11 cellular contexts compared by ENCODE assay signal in genomic region chr20:21515300-21516179, GRCh38. TPM values are rescaled to one million over a fixed set of nuclear protein-coding genes. Genes with fewer than 3 reads are reported as not detected.
A peak's percentile ranks its signal among the peaks of the same experiment; 100 is the strongest.
DNase-seq lines count a peak whose midpoint lies in the region; ATAC-seq lines count a peak whose summit lies in the region.
"Had no signal": no experiment of that assay in that cellular context is flagged by ENCODE, and none has a peak within 500 bp of the region (broad histone marks: within the 10 kb centered on the region; RNA-seq: fewer than 3 reads in every experiment).

No MANE protein-coding gene starts in this region.

- no peak overlapping the region for H3K4me3 ChIP-seq in effector memory CD4-positive, alpha-beta T cell (ENCODE audit: insufficient read depth, low read depth, low read length, poor library complexity, severe bottlenecking)

- H3K27me3 ChIP-seq in effector memory CD4-positive, alpha-beta T cell (replicated peaks; ENCODE audit: control insufficient read depth, insufficient read depth, low read length, poor library complexity, severe bottlenecking) = peaks cover 89% of the 10 kb centered on the region

- H3K27ac Mint-ChIP-seq in activated CD8-positive, alpha-beta memory T cell treated with anti-CD3 and anti-CD28 coated beads, Interleukin-2, amount 10 ng/mL, durations not matched to agents 7 days and 5 days = no peak overlapping the region
- no peak overlapping the region for H3K27ac Mint-ChIP-seq in activated naive CD8-positive, alpha-beta T cell treated with anti-CD3 and anti-CD28 coated beads, Interleukin-2, amount 10 ng/mL, durations not matched to agents 7 days and 5 days
- peak overlapping the region; percentile 93 for H3K27ac Mint-ChIP-seq in stimulated activated naive B cell treated with anti-CD40 and anti-IgM and Interleukin-4, amounts not matched to agents 10 μg/mL and 1 μg/mL and 100 μg/mL, for 72 hours

- no peaks in the 10 kb centered on the region for H3K36me3 ChIP-seq in effector memory CD4-positive, alpha-beta T cell (ENCODE audit: control insufficient read depth, insufficient read depth, low read length)
- H3K36me3 ChIP-seq: neutrophil had no signal

- peak; percentile 31 for DNase-seq in activated CD8-positive, alpha-beta memory T cell treated with anti-CD3 and anti-CD28 coated beads, Interleukin-2, amount 10 ng/mL, durations not matched to agents 7 days and 5 days
- no peak for DNase-seq in activated CD8-positive, alpha-beta memory T cell treated with anti-CD3 and anti-CD28 coated beads, Interleukin-2, amount 50 U/mL, for 48 hours
- DNase-seq in activated naive CD8-positive, alpha-beta T cell treated with anti-CD3 and anti-CD28 coated beads, Interleukin-2, amount 10 ng/mL, durations not matched to agents 7 days and 5 days = peak; percentile 35
- DNase-seq in iPS-NIHi11 (ENCODE audit: low spot score) = peak; percentile 31
- DNase-seq in stimulated activated naive B cell treated with anti-CD40 and anti-IgM and Interleukin-4, amounts not matched to agents 10 μg/mL and 1 μg/mL and 100 μg/mL, for 72 hours = no peak
- DNase-seq in NCI-H2107 (lab: John Stamatoyannopoulos, UW) = no peak
- no peak for DNase-seq in effector memory CD4-positive, alpha-beta T cell

- CTCF ChIA-PET in activated CD8-positive, alpha-beta memory T cell treated with anti-CD3 and anti-CD28 coated beads, Interleukin-2, amount 10 ng/mL, durations not matched to agents 7 days and 5 days (lab: Charles Lee) = interaction anchor here (1.2 to 1.8 kb wide), 3 partner anchors 8 to 279 kb away, joined by 3 to 4 read pairs (median 4); no protein-coding TSS in a partner anchor

- no peaks in the 10 kb centered on the region for H3K9me3 ChIP-seq in effector memory CD4-positive, alpha-beta T cell (ENCODE audit: control insufficient read depth, low read length)
- H3K9me3 ChIP-seq: neutrophil had no signal

- POLR2A ChIA-PET in activated naive CD8-positive, alpha-beta T cell treated with anti-CD3 and anti-CD28 coated beads, Interleukin-2, amount 10 ng/mL, durations not matched to agents 7 days and 5 days (lab: Charles Lee) = no interaction called here

- H3K36me3 Mint-ChIP-seq in activated CD8-positive, alpha-beta memory T cell treated with anti-CD3 and anti-CD28 coated beads, Interleukin-2, amount 10 ng/mL, durations not matched to agents 7 days and 5 days = peaks cover 3% of the 10 kb centered on the region
- H3K36me3 Mint-ChIP-seq in activated naive CD8-positive, alpha-beta T cell treated with anti-CD3 and anti-CD28 coated beads, Interleukin-2, amount 10 ng/mL, durations not matched to agents 7 days and 5 days = peaks cover 1% of the 10 kb centered on the region
- peaks cover 5% of the 10 kb centered on the region in 2 donors for H3K36me3 Mint-ChIP-seq in stimulated activated naive B cell treated with anti-CD40 and anti-IgM and Interleukin-4, amounts not matched to agents 10 μg/mL and 1 μg/mL and 100 μg/mL, for 72 hours

- H3K4me1 ChIP-seq in effector memory CD4-positive, alpha-beta T cell (ENCODE audit: control insufficient read depth, insufficient read depth, low read length, poor library complexity, severe bottlenecking) = peaks cover 51% of the 10 kb centered on the region

- no peaks in the 10 kb centered on the region for H3K9me3 Mint-ChIP-seq in activated CD8-positive, alpha-beta memory T cell treated with anti-CD3 and anti-CD28 coated beads, Interleukin-2, amount 10 ng/mL, durations not matched to agents 7 days and 5 days (ENCODE audit: low read depth)
- no peaks in the 10 kb centered on the region for H3K9me3 Mint-ChIP-seq in activated naive CD8-positive, alpha-beta T cell treated with anti-CD3 and anti-CD28 coated beads, Interleukin-2, amount 10 ng/mL, durations not matched to agents 7 days and 5 days
- peaks cover 0 to 3% of the 10 kb centered on the region in 2 donors for H3K9me3 Mint-ChIP-seq in stimulated activated naive B cell treated with anti-CD40 and anti-IgM and Interleukin-4, amounts not matched to agents 10 μg/mL and 1 μg/mL and 100 μg/mL, for 72 hours

- H3K4me3 Mint-ChIP-seq in activated CD8-positive, alpha-beta memory T cell treated with anti-CD3 and anti-CD28 coated beads, Interleukin-2, amount 10 ng/mL, durations not matched to agents 7 days and 5 days = no peak overlapping the region
- H3K4me3 Mint-ChIP-seq in activated naive CD8-positive, alpha-beta T cell treated with anti-CD3 and anti-CD28 coated beads, Interleukin-2, amount 10 ng/mL, durations not matched to agents 7 days and 5 days = peak overlapping the region; percentile 22
- peak overlapping the region in 1 of 2 donors; percentile 68 for H3K4me3 Mint-ChIP-seq in stimulated activated naive B cell treated with anti-CD40 and anti-IgM and Interleukin-4, amounts not matched to agents 10 μg/mL and 1 μg/mL and 100 μg/mL, for 72 hours

- no peak overlapping the region for H3K27ac ChIP-seq in effector memory CD4-positive, alpha-beta T cell (ENCODE audit: insufficient read depth, low read length, poor library complexity, severe bottlenecking)
- H3K27ac ChIP-seq: neutrophil, RWPE1 had no signal

- H3K27me3 Mint-ChIP-seq in activated CD8-positive, alpha-beta memory T cell treated with anti-CD3 and anti-CD28 coated beads, Interleukin-2, amount 10 ng/mL, durations not matched to agents 7 days and 5 days = peaks cover 84% of the 10 kb centered on the region
- H3K27me3 Mint-ChIP-seq in activated naive CD8-positive, alpha-beta T cell treated with anti-CD3 and anti-CD28 coated beads, Interleukin-2, amount 10 ng/mL, durations not matched to agents 7 days and 5 days = peaks cover 83% of the 10 kb centered on the region
- peaks cover 77 to 90% of the 10 kb centered on the region in 2 donors for H3K27me3 Mint-ChIP-seq in stimulated activated naive B cell treated with anti-CD40 and anti-IgM and Interleukin-4, amounts not matched to agents 10 μg/mL and 1 μg/mL and 100 μg/mL, for 72 hours

- peaks cover 13% of the 10 kb centered on the region for H3K4me1 Mint-ChIP-seq in activated CD8-positive, alpha-beta memory T cell treated with anti-CD3 and anti-CD28 coated beads, Interleukin-2, amount 10 ng/mL, durations not matched to agents 7 days and 5 days
- peaks cover 13% of the 10 kb centered on the region for H3K4me1 Mint-ChIP-seq in activated naive CD8-positive, alpha-beta T cell treated with anti-CD3 and anti-CD28 coated beads, Interleukin-2, amount 10 ng/mL, durations not matched to agents 7 days and 5 days
- peaks cover 27 to 34% of the 10 kb centered on the region in 2 donors for H3K4me1 Mint-ChIP-seq in stimulated activated naive B cell treated with anti-CD40 and anti-IgM and Interleukin-4, amounts not matched to agents 10 μg/mL and 1 μg/mL and 100 μg/mL, for 72 hours

- no peak for ATAC-seq in activated CD8-positive, alpha-beta memory T cell treated with anti-CD3 and anti-CD28 coated beads, Interleukin-2, amount 10 ng/mL, durations not matched to agents 7 days and 5 days
- no peak for ATAC-seq in activated naive CD8-positive, alpha-beta T cell treated with anti-CD3 and anti-CD28 coated beads, Interleukin-2, amount 10 ng/mL, durations not matched to agents 7 days and 5 days (ENCODE audit: low read depth)
- no peak for ATAC-seq in stimulated activated naive B cell treated with anti-CD40 and anti-IgM and Interleukin-4, amounts not matched to agents 10 μg/mL and 1 μg/mL and 100 μg/mL, for 72 hours (replicated peaks)
- no peak for ATAC-seq in GM21381 (IDR thresholded peaks at IDR 0.05; ENCODE audit: unreplicated experiment)
- ATAC-seq: HCT116 had no signal

RNA-seq across cellular contexts. Expression of gene NKX2-2, which starts 1.7 kb away (rescaled TPM):
- total RNA-seq in activated CD8-positive, alpha-beta memory T cell treated with anti-CD3 and anti-CD28 coated beads, Interleukin-2, amount 10 ng/mL, durations not matched to agents 7 days and 5 days = not detected
- total RNA-seq in activated naive CD8-positive, alpha-beta T cell treated with anti-CD3 and anti-CD28 coated beads, Interleukin-2, amount 10 ng/mL, durations not matched to agents 7 days and 5 days = not detected

Comparison
In these comparisons a context has a peak if more than half of its experiments do, and no peak if none do; other contexts are left out.
1. DNase-seq: peak in activated CD8-positive, alpha-beta memory T cell treated with anti-CD3 and anti-CD28 coated beads, Interleukin-2, amount 10 ng/mL, durations not matched to agents 7 days and 5 days (single experiment), activated naive CD8-positive, alpha-beta T cell treated with anti-CD3 and anti-CD28 coated beads, Interleukin-2, amount 10 ng/mL, durations not matched to agents 7 days and 5 days (single experiment) and iPS-NIHi11 (single experiment); none in activated CD8-positive, alpha-beta memory T cell treated with anti-CD3 and anti-CD28 coated beads, Interleukin-2, amount 50 U/mL, for 48 hours (single experiment), stimulated activated naive B cell treated with anti-CD40 and anti-IgM and Interleukin-4, amounts not matched to agents 10 μg/mL and 1 μg/mL and 100 μg/mL, for 72 hours (single experiment), NCI-H2107 (single experiment) and effector memory CD4-positive, alpha-beta T cell (0 of 3).